Comparison of ENCODE assay signal across 30 cellular contexts in the genomic region with DNA sequence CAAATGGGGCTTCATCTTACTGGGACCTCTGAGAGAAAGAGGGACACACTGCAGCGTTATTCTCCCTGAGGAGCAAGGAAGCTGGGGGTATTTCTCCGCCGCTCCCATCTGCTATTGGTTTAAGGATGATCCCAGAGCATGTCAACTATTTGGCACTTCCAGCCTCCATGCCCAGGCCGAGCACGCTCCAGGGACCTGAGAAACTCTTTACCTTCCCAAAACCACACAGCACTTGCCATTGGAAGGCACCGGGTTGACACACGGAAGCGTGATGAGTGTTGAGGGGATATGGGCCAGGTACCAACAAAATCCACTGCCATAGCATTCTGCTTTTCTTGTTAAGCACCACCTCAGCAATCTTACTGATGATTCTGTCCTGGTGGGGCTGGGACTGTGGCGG.
"Had no signal": no experiment of that assay in that cellular context is flagged by ENCODE, and none has a peak within 500 bp of the region (broad histone marks: within the 10 kb centered on the region; RNA-seq: fewer than 3 reads in every experiment).

No MANE protein-coding gene starts in this region.

- H3K36me3 Mint-ChIP-seq: activated CD4-positive, alpha-beta memory T cell treated with anti-CD3 and anti-CD28 coated beads for 36 hours; activated CD8-positive, alpha-beta memory T cell treated with anti-CD3 and anti-CD28 coated beads, Interleukin-2, amount 10 ng/mL, durations not matched to agents 7 days and 5 days; activated naive CD4-positive, alpha-beta T cell treated with anti-CD3 and anti-CD28 coated beads, Interleukin-2, amount 50 U/mL, for 24 hours; activated naive CD8-positive, alpha-beta T cell treated with anti-CD3 and anti-CD28 coated beads for 36 hours; brain had no signal

- ATAC-seq: activated CD4-positive, alpha-beta T cell treated with anti-CD3 and anti-CD28 coated beads for 36 hours; activated CD8-positive, alpha-beta memory T cell treated with anti-CD3 and anti-CD28 coated beads, Interleukin-2, amount 10 ng/mL, durations not matched to agents 7 days and 5 days; activated CD8-positive, alpha-beta T cell treated with anti-CD3 and anti-CD28 coated beads, Interleukin-2, amount 10 ng/mL, durations not matched to agents 7 days and 5 days; activated naive CD8-positive, alpha-beta T cell treated with anti-CD3 and anti-CD28 coated beads, Interleukin-2, amount 50 U/mL, for 24 hours; T-helper 17 cell had no signal

- H3K27me3 ChIP-seq: adrenal gland, ascending aorta, breast epithelium had no signal

- H3K4me3 Mint-ChIP-seq: activated CD4-positive, alpha-beta memory T cell treated with anti-CD3 and anti-CD28 coated beads for 36 hours; activated CD4-positive, alpha-beta T cell treated with anti-CD3 and anti-CD28 coated beads for 36 hours; activated CD4-positive, alpha-beta T cell treated with anti-CD3 and anti-CD28 coated beads, Interleukin-2, amount 10 ng/mL, durations not matched to agents 24 days and 14 days; activated CD8-positive, alpha-beta memory T cell treated with anti-CD3 and anti-CD28 coated beads, Interleukin-2, amount 10 ng/mL, durations not matched to agents 7 days and 5 days; activated CD8-positive, alpha-beta T cell treated with anti-CD3 and anti-CD28 coated beads, Interleukin-2, amount 10 ng/mL, durations not matched to agents 7 days and 5 days; activated naive CD4-positive, alpha-beta T cell treated with anti-CD3 and anti-CD28 coated beads for 36 hours; activated naive CD4-positive, alpha-beta T cell treated with anti-CD3 and anti-CD28 coated beads, Interleukin-2, amount 50 U/mL, for 24 hours; activated naive CD8-positive, alpha-beta T cell treated with anti-CD3 and anti-CD28 coated beads for 36 hours; activated naive CD8-positive, alpha-beta T cell treated with anti-CD3 and anti-CD28 coated beads, Interleukin-2, amount 50 U/mL, for 24 hours; activated T-helper 1 cell treated with anti-CD3 and anti-CD28 coated beads, Interleukin-12 subunit alpha, Interleukin-12 subunit beta, Interleukin-2, Interleukin-4 antibody, amounts not matched to agents 30 ng/mL and 10 ng/mL and 1 ng/mL, durations not matched to agents 14 hours and 24 hours and 36 hours; brain; T-helper 17 cell had no signal

- H3K27ac Mint-ChIP-seq: activated CD4-positive, alpha-beta memory T cell treated with anti-CD3 and anti-CD28 coated beads for 36 hours; activated CD4-positive, alpha-beta T cell treated with anti-CD3 and anti-CD28 coated beads for 36 hours; activated CD4-positive, alpha-beta T cell treated with anti-CD3 and anti-CD28 coated beads, Interleukin-2, amount 10 ng/mL, durations not matched to agents 24 days and 14 days; activated CD8-positive, alpha-beta memory T cell treated with anti-CD3 and anti-CD28 coated beads, Interleukin-2, amount 10 ng/mL, durations not matched to agents 7 days and 5 days; activated CD8-positive, alpha-beta T cell treated with anti-CD3 and anti-CD28 coated beads, Interleukin-2, amount 10 ng/mL, durations not matched to agents 7 days and 5 days; activated naive CD4-positive, alpha-beta T cell treated with anti-CD3 and anti-CD28 coated beads for 36 hours; activated naive CD4-positive, alpha-beta T cell treated with anti-CD3 and anti-CD28 coated beads, Interleukin-2, amount 50 U/mL, for 24 hours; activated naive CD8-positive, alpha-beta T cell treated with anti-CD3 and anti-CD28 coated beads for 36 hours; activated naive CD8-positive, alpha-beta T cell treated with anti-CD3 and anti-CD28 coated beads, Interleukin-2, amount 50 U/mL, for 24 hours; activated T-helper 1 cell treated with anti-CD3 and anti-CD28 coated beads, Interleukin-12 subunit alpha, Interleukin-12 subunit beta, Interleukin-2, Interleukin-4 antibody, amounts not matched to agents 30 ng/mL and 10 ng/mL and 1 ng/mL, durations not matched to agents 14 hours and 24 hours and 36 hours; activated T-helper 2 cell treated with anti-CD3 and anti-CD28 coated beads, Interferon-gamma antibody, Interleukin-2, Interleukin-4, amounts not matched to agents 10 μg/mL and 5 μg/mL and 100 μg/mL, durations not matched to agents 14 hours and 24 hours and 36 hours; brain; T-helper 17 cell had no signal

- H3K27ac ChIP-seq: adrenal gland, ascending aorta, breast epithelium, epithelial cell of prostate had no signal

- H3K9me3 ChIP-seq: adrenal gland, ascending aorta, breast epithelium had no signal

- DNase-seq: activated CD4-positive, alpha-beta memory T cell treated with anti-CD3 and anti-CD28 coated beads for 36 hours; activated CD4-positive, alpha-beta T cell treated with anti-CD3 and anti-CD28 coated beads for 36 hours; activated CD4-positive, alpha-beta T cell treated with anti-CD3 and anti-CD28 coated beads, Interleukin-2, amount 10 ng/mL, durations not matched to agents 24 days and 14 days; activated CD4-positive, CD25-positive, alpha-beta regulatory T cell; activated CD4-positive, CD25-positive, alpha-beta regulatory T cell treated with anti-CD3 and anti-CD28 coated beads, Interleukin-2, amount 50 U/mL, for 72 hours; activated CD8-positive, alpha-beta memory T cell treated with anti-CD3 and anti-CD28 coated beads, Interleukin-2, amount 10 ng/mL, durations not matched to agents 7 days and 5 days; activated CD8-positive, alpha-beta memory T cell treated with anti-CD3 and anti-CD28 coated beads, Interleukin-2, amount 50 U/mL, for 4 hours; activated CD8-positive, alpha-beta T cell treated with anti-CD3 and anti-CD28 coated beads, Interleukin-2, amount 10 ng/mL, durations not matched to agents 7 days and 5 days; activated effector memory CD4-positive, alpha-beta T cell treated with anti-CD3 and anti-CD28 coated beads, Interleukin-2, amount 50 U/mL, for 16 hours; activated naive CD4-positive, alpha-beta T cell treated with anti-CD3 and anti-CD28 coated beads for 36 hours; activated naive CD8-positive, alpha-beta T cell treated with anti-CD3 and anti-CD28 coated beads for 36 hours; activated naive CD8-positive, alpha-beta T cell treated with anti-CD3 and anti-CD28 coated beads, Interleukin-2, amount 50 U/mL, for 24 hours; activated T-cell treated with anti-CD3 and anti-CD28 coated beads, Interleukin-2, amount 50 U/mL, for 1 hour; activated T-cell treated with anti-CD3 and anti-CD28 coated beads, Interleukin-2, amount 50 U/mL, for 48 hours; adrenal gland; amygdala; caudate nucleus; cortex of kidney; dermis blood vessel endothelial cell; effector CD8-positive, alpha-beta T cell; foreskin fibroblast; T-helper 1 cell; T-helper 17 cell had no signal

- H3K36me3 ChIP-seq: adrenal gland, ascending aorta, breast epithelium had no signal

- H3K9me3 Mint-ChIP-seq: activated CD4-positive, alpha-beta memory T cell treated with anti-CD3 and anti-CD28 coated beads for 36 hours; activated CD4-positive, alpha-beta T cell treated with anti-CD3 and anti-CD28 coated beads, Interleukin-2, amount 10 ng/mL, durations not matched to agents 24 days and 14 days; activated naive CD4-positive, alpha-beta T cell treated with anti-CD3 and anti-CD28 coated beads for 36 hours; activated naive CD4-positive, alpha-beta T cell treated with anti-CD3 and anti-CD28 coated beads, Interleukin-2, amount 50 U/mL, for 24 hours; activated naive CD8-positive, alpha-beta T cell treated with anti-CD3 and anti-CD28 coated beads for 36 hours; activated naive CD8-positive, alpha-beta T cell treated with anti-CD3 and anti-CD28 coated beads, Interleukin-2, amount 50 U/mL, for 24 hours; activated T-helper 1 cell treated with anti-CD3 and anti-CD28 coated beads, Interleukin-12 subunit alpha, Interleukin-12 subunit beta, Interleukin-2, Interleukin-4 antibody, amounts not matched to agents 30 ng/mL and 10 ng/mL and 1 ng/mL, durations not matched to agents 14 hours and 24 hours and 36 hours; activated T-helper 2 cell treated with anti-CD3 and anti-CD28 coated beads, Interferon-gamma antibody, Interleukin-2, Interleukin-4, amounts not matched to agents 10 μg/mL and 5 μg/mL and 100 μg/mL, durations not matched to agents 14 hours and 24 hours and 36 hours; brain had no signal

- H3K27me3 Mint-ChIP-seq: activated CD4-positive, alpha-beta memory T cell treated with anti-CD3 and anti-CD28 coated beads for 36 hours; activated CD4-positive, alpha-beta T cell treated with anti-CD3 and anti-CD28 coated beads for 36 hours; activated CD4-positive, alpha-beta T cell treated with anti-CD3 and anti-CD28 coated beads, Interleukin-2, amount 10 ng/mL, durations not matched to agents 24 days and 14 days; activated CD8-positive, alpha-beta memory T cell treated with anti-CD3 and anti-CD28 coated beads, Interleukin-2, amount 10 ng/mL, durations not matched to agents 7 days and 5 days; activated naive CD4-positive, alpha-beta T cell treated with anti-CD3 and anti-CD28 coated beads, Interleukin-2, amount 50 U/mL, for 24 hours; activated naive CD8-positive, alpha-beta T cell treated with anti-CD3 and anti-CD28 coated beads for 36 hours; activated naive CD8-positive, alpha-beta T cell treated with anti-CD3 and anti-CD28 coated beads, Interleukin-2, amount 50 U/mL, for 24 hours; T-helper 17 cell had no signal

- H3K4me1 ChIP-seq: adrenal gland, ascending aorta, breast epithelium had no signal

- H3K4me1 Mint-ChIP-seq: activated CD4-positive, alpha-beta T cell treated with anti-CD3 and anti-CD28 coated beads for 36 hours; activated CD4-positive, alpha-beta T cell treated with anti-CD3 and anti-CD28 coated beads, Interleukin-2, amount 10 ng/mL, durations not matched to agents 24 days and 14 days; activated CD8-positive, alpha-beta memory T cell treated with anti-CD3 and anti-CD28 coated beads, Interleukin-2, amount 10 ng/mL, durations not matched to agents 7 days and 5 days; activated naive CD4-positive, alpha-beta T cell treated with anti-CD3 and anti-CD28 coated beads, Interleukin-2, amount 50 U/mL, for 24 hours; activated naive CD8-positive, alpha-beta T cell treated with anti-CD3 and anti-CD28 coated beads for 36 hours; activated naive CD8-positive, alpha-beta T cell treated with anti-CD3 and anti-CD28 coated beads, Interleukin-2, amount 50 U/mL, for 24 hours; brain; T-helper 17 cell had no signal

- H3K4me3 ChIP-seq: adrenal gland, ascending aorta, breast epithelium had no signal
